27 cellular contexts compared by ENCODE assay signal in genomic region chr13:64900039-64900438, GRCh38.
"Had no signal": no experiment of that assay in that cellular context is flagged by ENCODE, and none has a peak within 500 bp of the region (broad histone marks: within the 10 kb centered on the region; RNA-seq: fewer than 3 reads in every experiment).

No MANE protein-coding gene starts in this region.

- H3K27ac Mint-ChIP-seq: immature natural killer cell; naive B cell; natural killer cell treated with Interleukin-12 subunit alpha and Interleukin-12 subunit beta and Interleukin-15 and Interleukin-18, amount 100 ng/mL, for 72 hours; progenitor cell of endocrine pancreas; stimulated activated memory B cell treated with anti-CD40 and anti-IgM and Interleukin-4, amounts not matched to agents 10 μg/mL and 1 μg/mL and 100 μg/mL, for 72 hours; stimulated activated naive CD8-positive, alpha-beta T cell treated with anti-CD3 and anti-CD28 coated beads, Interleukin-15, amount 100 ng/mL, for 72 hours had no signal

- H3K4me3 ChIP-seq: left lung, lower lobe of right lung, right atrium auricular region, right lobe of liver, skin epidermis, testis, thyroid gland, transverse colon, upper lobe of left lung had no signal

- H3K9me3 ChIP-seq: lower lobe of right lung, right atrium auricular region, right lobe of liver, testis, thyroid gland had no signal

- H3K4me1 ChIP-seq: left lung, lower lobe of right lung, right atrium auricular region, right lobe of liver, testis, thyroid gland, transverse colon, upper lobe of left lung had no signal

- H3K4me3 Mint-ChIP-seq: immature natural killer cell; naive B cell; natural killer cell treated with Interleukin-12 subunit alpha and Interleukin-12 subunit beta and Interleukin-15 and Interleukin-18, amount 100 ng/mL, for 72 hours; stimulated activated memory B cell treated with anti-CD40 and anti-IgM and Interleukin-4, amounts not matched to agents 10 μg/mL and 1 μg/mL and 100 μg/mL, for 72 hours; stimulated activated naive CD8-positive, alpha-beta T cell treated with anti-CD3 and anti-CD28 coated beads, Interleukin-15, amount 100 ng/mL, for 72 hours had no signal

- H3K27me3 ChIP-seq: left lung, right atrium auricular region, right lobe of liver, testis, thyroid gland, transverse colon, upper lobe of left lung had no signal

- DNase-seq: hypothalamus; immature natural killer cell; kidney; left colon; left lung; lower lobe of right lung; mammary epithelial cell; mesenchymal stem cell; naive B cell; nucleus accumbens; right lobe of liver; stimulated activated CD4-positive, alpha-beta T cell treated with anti-CD3 and anti-CD28 coated beads, Interleukin-12 subunit alpha, Interleukin-12 subunit beta, amount 100 ng/mL, for 4 hours; stimulated activated CD4-positive, alpha-beta T cell treated with anti-CD3 and anti-CD28 coated beads, Interleukin-15, amount 100 ng/mL, for 24 hours; stimulated activated CD4-positive, alpha-beta T cell treated with anti-CD3 and anti-CD28 coated beads, Interleukin-2, amount 100 ng/mL, for 24 hours; stimulated activated CD4-positive, alpha-beta T cell treated with anti-CD3 and anti-CD28 coated beads, Interleukin-4, amount 100 ng/mL, for 1 hour; stimulated activated naive CD4-positive, alpha-beta T cell treated with Interleukin-2 at 50 U/mL for 16 hours; stimulated activated naive CD8-positive, alpha-beta T cell treated with anti-CD3 and anti-CD28 coated beads, Interleukin-15, amount 100 ng/mL, for 72 hours; substantia nigra; testis; thyroid gland; transverse colon; upper lobe of left lung had no signal

- H3K27me3 Mint-ChIP-seq: naive B cell; natural killer cell treated with Interleukin-12 subunit alpha and Interleukin-12 subunit beta and Interleukin-15 and Interleukin-18, amount 100 ng/mL, for 72 hours; stimulated activated memory B cell treated with anti-CD40 and anti-IgM and Interleukin-4, amounts not matched to agents 10 μg/mL and 1 μg/mL and 100 μg/mL, for 72 hours; stimulated activated naive CD8-positive, alpha-beta T cell treated with anti-CD3 and anti-CD28 coated beads, Interleukin-15, amount 100 ng/mL, for 72 hours had no signal

- H3K36me3 Mint-ChIP-seq: naive B cell; natural killer cell treated with Interleukin-12 subunit alpha and Interleukin-12 subunit beta and Interleukin-15 and Interleukin-18, amount 100 ng/mL, for 72 hours; stimulated activated memory B cell treated with anti-CD40 and anti-IgM and Interleukin-4, amounts not matched to agents 10 μg/mL and 1 μg/mL and 100 μg/mL, for 72 hours had no signal

- H3K4me1 Mint-ChIP-seq: immature natural killer cell; naive B cell; stimulated activated memory B cell treated with anti-CD40 and anti-IgM and Interleukin-4, amounts not matched to agents 10 μg/mL and 1 μg/mL and 100 μg/mL, for 72 hours; stimulated activated naive CD8-positive, alpha-beta T cell treated with anti-CD3 and anti-CD28 coated beads, Interleukin-15, amount 100 ng/mL, for 72 hours had no signal

- ATAC-seq: left colon; left lung; lower lobe of right lung; natural killer cell treated with Interleukin-12 subunit alpha and Interleukin-12 subunit beta and Interleukin-15 and Interleukin-18, amount 100 ng/mL, for 72 hours; right lobe of liver; stimulated activated naive CD8-positive, alpha-beta T cell treated with anti-CD3 and anti-CD28 coated beads, Interleukin-15, amount 100 ng/mL, for 72 hours had no signal

- H3K27ac ChIP-seq: left lung, lower lobe of right lung, right atrium auricular region, right lobe of liver, skin epidermis, testis, thyroid gland, transverse colon, upper lobe of left lung had no signal

- H3K36me3 ChIP-seq: left lung, lower lobe of right lung, right atrium auricular region, right lobe of liver, thyroid gland, transverse colon, upper lobe of left lung had no signal
